20 cellular contexts compared by ENCODE assay signal in genomic region chr5:156825688-156826087, GRCh38.
DNase-seq lines count a peak whose midpoint lies in the region; ATAC-seq lines count a peak whose summit lies in the region.
"Had no signal": no experiment of that assay in that cellular context is flagged by ENCODE, and none has a peak within 500 bp of the region (broad histone marks: within the 10 kb centered on the region; RNA-seq: fewer than 3 reads in every experiment).

No MANE protein-coding gene starts in this region.

- DNase-seq in stimulated activated naive B cell treated with anti-CD40 and anti-IgM and Interleukin-4, amounts not matched to agents 10 μg/mL and 1 μg/mL and 100 μg/mL, for 72 hours, result no peak
- DNase-seq in COLO829 (ENCODE audit: low spot score), result no peak
- DNase-seq in NCI-H2196 (lab: John Stamatoyannopoulos, UW; ENCODE audit: unreplicated experiment), result no peak
- DNase-seq: CD8-positive, alpha-beta T cell; endodermal cell; esophagus squamous epithelium; gastrocnemius medialis; hippocampal formation; immature natural killer cell; mesenchymal stem cell; NCI-H2227 treated with DMSO at 0.1 percent for 48 hours; T-helper 2 cell; trophoblast cell had no signal

- peak overlapping the region; percentile 69 for H3K27ac Mint-ChIP-seq in stimulated activated naive B cell treated with anti-CD40 and anti-IgM and Interleukin-4, amounts not matched to agents 10 μg/mL and 1 μg/mL and 100 μg/mL, for 72 hours
- H3K27ac Mint-ChIP-seq: activated naive CD4-positive, alpha-beta T cell treated with anti-CD3 and anti-CD28 coated beads, Interleukin-2, amount 50 U/mL, for 24 hours; activated T-helper 1 cell treated with anti-CD3 and anti-CD28 coated beads, Interleukin-12 subunit alpha, Interleukin-12 subunit beta, Interleukin-2, Interleukin-4 antibody, amounts not matched to agents 30 ng/mL and 10 ng/mL and 1 ng/mL, durations not matched to agents 14 hours and 24 hours and 36 hours; CD8-positive, alpha-beta T cell; endodermal cell; immature natural killer cell had no signal

- H3K9me3 Mint-ChIP-seq in stimulated activated naive B cell treated with anti-CD40 and anti-IgM and Interleukin-4, amounts not matched to agents 10 μg/mL and 1 μg/mL and 100 μg/mL, for 72 hours, result peaks cover 6 to 8% of the 10 kb centered on the region in 2 donors
- H3K9me3 Mint-ChIP-seq: activated naive CD4-positive, alpha-beta T cell treated with anti-CD3 and anti-CD28 coated beads, Interleukin-2, amount 50 U/mL, for 24 hours had no signal

- peak; percentile 34 for ATAC-seq in GM18907 (IDR thresholded peaks at IDR 0.05; ENCODE audit: unreplicated experiment)
- ATAC-seq in HG02759 (IDR thresholded peaks at IDR 0.05; ENCODE audit: unreplicated experiment), result peak; percentile 7
- peak; percentile 26 for ATAC-seq in HG03457 (IDR thresholded peaks at IDR 0.05; ENCODE audit: unreplicated experiment)
- no peak for ATAC-seq in stimulated activated naive B cell treated with anti-CD40 and anti-IgM and Interleukin-4, amounts not matched to agents 10 μg/mL and 1 μg/mL and 100 μg/mL, for 72 hours (replicated peaks)
- no peak for ATAC-seq in GM18873 (IDR thresholded peaks at IDR 0.05; ENCODE audit: low FRiP score, unreplicated experiment)
- ATAC-seq: CD8-positive, alpha-beta T cell; gastrocnemius medialis; left lobe of liver had no signal

- H3K27me3 Mint-ChIP-seq in stimulated activated naive B cell treated with anti-CD40 and anti-IgM and Interleukin-4, amounts not matched to agents 10 μg/mL and 1 μg/mL and 100 μg/mL, for 72 hours, result peaks cover 15 to 16% of the 10 kb centered on the region in 2 donors
- H3K27me3 Mint-ChIP-seq: activated naive CD4-positive, alpha-beta T cell treated with anti-CD3 and anti-CD28 coated beads, Interleukin-2, amount 50 U/mL, for 24 hours had no signal

- no peak overlapping the region for H3K4me3 Mint-ChIP-seq in stimulated activated naive B cell treated with anti-CD40 and anti-IgM and Interleukin-4, amounts not matched to agents 10 μg/mL and 1 μg/mL and 100 μg/mL, for 72 hours
- H3K4me3 Mint-ChIP-seq: activated naive CD4-positive, alpha-beta T cell treated with anti-CD3 and anti-CD28 coated beads, Interleukin-2, amount 50 U/mL, for 24 hours; activated T-helper 1 cell treated with anti-CD3 and anti-CD28 coated beads, Interleukin-12 subunit alpha, Interleukin-12 subunit beta, Interleukin-2, Interleukin-4 antibody, amounts not matched to agents 30 ng/mL and 10 ng/mL and 1 ng/mL, durations not matched to agents 14 hours and 24 hours and 36 hours; CD8-positive, alpha-beta T cell; endodermal cell; immature natural killer cell had no signal

- peaks cover 0 to 4% of the 10 kb centered on the region in 2 donors for H3K36me3 Mint-ChIP-seq in stimulated activated naive B cell treated with anti-CD40 and anti-IgM and Interleukin-4, amounts not matched to agents 10 μg/mL and 1 μg/mL and 100 μg/mL, for 72 hours
- H3K36me3 Mint-ChIP-seq: activated naive CD4-positive, alpha-beta T cell treated with anti-CD3 and anti-CD28 coated beads, Interleukin-2, amount 50 U/mL, for 24 hours; CD8-positive, alpha-beta T cell had no signal

- peaks cover 5 to 8% of the 10 kb centered on the region in 2 donors for H3K4me1 Mint-ChIP-seq in stimulated activated naive B cell treated with anti-CD40 and anti-IgM and Interleukin-4, amounts not matched to agents 10 μg/mL and 1 μg/mL and 100 μg/mL, for 72 hours
- H3K4me1 Mint-ChIP-seq: activated naive CD4-positive, alpha-beta T cell treated with anti-CD3 and anti-CD28 coated beads, Interleukin-2, amount 50 U/mL, for 24 hours; endodermal cell; immature natural killer cell had no signal

Comparison
In these comparisons a context has a peak if more than half of its experiments do, and no peak if none do; other contexts are left out.
1. ATAC-seq: peak in GM18907 (single experiment), HG02759 (single experiment) and HG03457 (single experiment); none in stimulated activated naive B cell treated with anti-CD40 and anti-IgM and Interleukin-4, amounts not matched to agents 10 μg/mL and 1 μg/mL and 100 μg/mL, for 72 hours (0 of 2) and GM18873 (single experiment).